Comparison of ENCODE assay signal across 10 cellular contexts in the genomic region with DNA sequence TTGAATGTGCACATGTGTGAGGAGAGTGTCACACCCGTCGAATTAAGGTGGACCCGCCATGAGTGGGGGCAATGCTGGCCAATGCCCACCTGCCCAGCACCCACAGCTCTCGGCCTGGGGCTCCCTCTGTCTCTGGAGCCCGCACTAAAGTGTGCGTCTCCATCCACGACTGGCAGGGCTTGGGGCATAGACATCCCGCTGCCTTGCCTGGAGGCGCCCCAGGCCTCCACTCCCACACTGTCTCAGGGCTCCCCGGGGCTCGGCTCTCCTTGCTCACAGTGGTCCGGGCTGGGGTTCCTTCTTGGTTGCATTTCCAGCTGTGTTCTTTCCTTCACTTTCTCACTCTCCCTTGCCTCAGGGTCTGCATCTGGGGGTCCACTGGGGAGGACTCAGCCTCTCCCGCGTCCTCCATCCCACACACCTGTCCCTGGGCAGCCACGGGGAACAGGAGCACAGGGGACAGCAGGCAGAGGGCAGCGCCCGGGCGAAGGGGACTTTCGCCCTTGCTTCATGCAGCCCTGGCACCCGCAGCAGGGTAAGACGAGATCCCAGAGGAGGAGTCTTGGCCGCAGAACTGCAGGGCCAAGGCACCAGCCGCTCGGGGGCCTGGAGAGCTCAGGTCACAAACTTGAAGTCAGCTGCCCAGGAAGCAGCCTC. TPM values are rescaled to one million over a fixed set of nuclear protein-coding genes. Genes with fewer than 3 reads are reported as not detected.
DNase-seq lines count a peak whose midpoint lies in the region; ATAC-seq and TF ChIP-seq lines count a peak whose summit lies in the region.
"Had no signal": no experiment of that assay in that cellular context is flagged by ENCODE, and none has a peak within 500 bp of the region (broad histone marks: within the 10 kb centered on the region; RNA-seq: fewer than 3 reads in every experiment).

No MANE protein-coding gene starts in this region.

- H3K4me1 ChIP-seq in RWPE2 (ENCODE audit: insufficient read depth, poor library complexity, severe bottlenecking) (peaks cover 26% of the 10 kb centered on the region), aorta (ENCODE audit: control insufficient read depth in 1 of 2, insufficient read depth in 2 of 2, low read length in 2 of 2) (no peaks in the 10 kb centered on the region), testis (peaks cover 13% of the 10 kb centered on the region)
- H3K4me1 ChIP-seq: right atrium auricular region had no signal

- peaks cover 0 to 3% of the 10 kb centered on the region in 2 donors for H3K9me3 Mint-ChIP-seq in activated T-cell treated with anti-CD3 and anti-CD28 coated beads, Interleukin-2, amount 50 U/mL, for 72 hours
- H3K9me3 Mint-ChIP-seq in stimulated activated naive B cell treated with anti-CD40 and anti-IgM and Interleukin-4, amounts not matched to agents 10 μg/mL and 1 μg/mL and 100 μg/mL, for 72 hours, result peaks cover 3 to 7% of the 10 kb centered on the region in 2 donors

- H3K27ac ChIP-seq in RWPE2 (ENCODE audit: poor library complexity, severe bottlenecking), result peak overlapping the region; percentile 69
- H3K27ac ChIP-seq in aorta (ENCODE audit: low read depth in 1 of 2, low read length in 2 of 2), result no peak overlapping the region
- no peak overlapping the region for H3K27ac ChIP-seq in testis
- H3K27ac ChIP-seq: right atrium auricular region had no signal

- H3K4me1 Mint-ChIP-seq in activated T-cell treated with anti-CD3 and anti-CD28 coated beads, Interleukin-2, amount 50 U/mL, for 72 hours (ENCODE audit: low read depth), result peaks cover 43% of the 10 kb centered on the region
- H3K4me1 Mint-ChIP-seq in stimulated activated naive B cell treated with anti-CD40 and anti-IgM and Interleukin-4, amounts not matched to agents 10 μg/mL and 1 μg/mL and 100 μg/mL, for 72 hours, result peaks cover 24 to 32% of the 10 kb centered on the region in 2 donors

- DNase-seq in activated T-cell treated with anti-CD3 and anti-CD28 coated beads, Interleukin-2, amount 50 U/mL, for 72 hours, result no peak
- no peak for DNase-seq in activated T-cell treated with anti-CD3 and anti-CD28 coated beads, Interleukin-2, amount 50 U/mL, for 48 hours
- DNase-seq in RWPE2 (ENCODE audit: low spot score), result no peak
- DNase-seq in stimulated activated naive B cell treated with anti-CD40 and anti-IgM and Interleukin-4, amounts not matched to agents 10 μg/mL and 1 μg/mL and 100 μg/mL, for 72 hours, result no peak
- DNase-seq in aorta, result no peak
- DNase-seq in NCI-H128 (lab: John Stamatoyannopoulos, UW; ENCODE audit: unreplicated experiment), result no peak
- no peak for DNase-seq in testis

- WGBS in aorta, 2 donors, result 82 to 87% methylated on average over 24 of the region's 24 CpGs
- WGBS in testis, 2 donors, result 90 to 95% methylated on average over 18 to 24 of the region's 24 CpGs

- H3K27me3 ChIP-seq in RWPE2 (ENCODE audit: insufficient read depth, poor library complexity, severe bottlenecking) (no peaks in the 10 kb centered on the region), aorta (ENCODE audit: control insufficient read depth in 1 of 2, insufficient read depth in 2 of 2, low read length in 1 of 2) (no peaks in the 10 kb centered on the region), testis (no peaks in the 10 kb centered on the region)
- H3K27me3 ChIP-seq: right atrium auricular region had no signal

- H3K9me3 ChIP-seq in RWPE2 (ENCODE audit: severe bottlenecking) (no peaks in the 10 kb centered on the region), iPS-18c (ENCODE audit: control insufficient read depth, insufficient read depth, low read length) (no peaks in the 10 kb centered on the region), aorta (ENCODE audit: control insufficient read depth, low read length) (no peaks in the 10 kb centered on the region), testis (no peaks in the 10 kb centered on the region)
- H3K9me3 ChIP-seq: HAP-1, right atrium auricular region had no signal

- peak overlapping the region; percentile 9 for H3K4me3 ChIP-seq in RWPE2 (ENCODE audit: severe bottlenecking)
- H3K4me3 ChIP-seq in iPS-18c (ENCODE audit: insufficient read depth, low read depth, low read length), result 0 out of 2 replicates have a peak overlapping the region, but pooled peaks have one; percentile 21
- no peak overlapping the region for H3K4me3 ChIP-seq in aorta (ENCODE audit: low read length in 2 of 2)
- no peak overlapping the region for H3K4me3 ChIP-seq in testis
- H3K4me3 ChIP-seq: HAP-1, right atrium auricular region had no signal

- TF ChIP-seq POLR2A in testis (IDR thresholded peaks at IDR 0.05), result no peak

- no peaks in the 10 kb centered on the region for H3K36me3 ChIP-seq in RWPE2 (ENCODE audit: low read depth)
- H3K36me3 ChIP-seq in aorta (ENCODE audit: control insufficient read depth in 1 of 2, insufficient read depth in 2 of 2, low read length in 1 of 2), result no peaks in the 10 kb centered on the region
- H3K36me3 ChIP-seq in testis (ENCODE audit: low read depth, missing control alignments), result no peaks in the 10 kb centered on the region
- H3K36me3 ChIP-seq: HAP-1, right atrium auricular region had no signal

- peak overlapping the region; percentile 56 to 79 for H3K4me3 Mint-ChIP-seq in activated T-cell treated with anti-CD3 and anti-CD28 coated beads, Interleukin-2, amount 50 U/mL, for 72 hours
- peak overlapping the region in 1 of 2 donors; percentile 74 for H3K4me3 Mint-ChIP-seq in stimulated activated naive B cell treated with anti-CD40 and anti-IgM and Interleukin-4, amounts not matched to agents 10 μg/mL and 1 μg/mL and 100 μg/mL, for 72 hours

- no peak for ATAC-seq in activated T-cell treated with anti-CD3 and anti-CD28 coated beads, Interleukin-2, amount 50 U/mL, for 72 hours (replicated peaks in 1 of 2)
- ATAC-seq in RWPE2 (ENCODE audit: low read depth) (no peak), aorta (ENCODE audit: low FRiP score) (no peak)
- ATAC-seq in stimulated activated naive B cell treated with anti-CD40 and anti-IgM and Interleukin-4, amounts not matched to agents 10 μg/mL and 1 μg/mL and 100 μg/mL, for 72 hours (replicated peaks), result no peak

- TF ChIP-seq CTCF in RWPE2 (IDR thresholded peaks at IDR 0.05; ENCODE audit: poor library complexity, severe bottlenecking) (no peak), testis (IDR thresholded peaks at IDR 0.05) (no peak)

- no peaks in the 10 kb centered on the region for H3K36me3 Mint-ChIP-seq in activated T-cell treated with anti-CD3 and anti-CD28 coated beads, Interleukin-2, amount 50 U/mL, for 72 hours (ENCODE audit: insufficient read depth in 2 of 2)
- peaks cover 0 to 4% of the 10 kb centered on the region in 2 donors for H3K36me3 Mint-ChIP-seq in stimulated activated naive B cell treated with anti-CD40 and anti-IgM and Interleukin-4, amounts not matched to agents 10 μg/mL and 1 μg/mL and 100 μg/mL, for 72 hours

- intact Hi-C loops in aorta (cut with DNase I), result no loop called here
- intact Hi-C loops in testis (cut with DNase I; ENCODE audit: low total_unique reads), result no loop called here

- peak overlapping the region; percentile 77 for H3K27ac Mint-ChIP-seq in activated T-cell treated with anti-CD3 and anti-CD28 coated beads, Interleukin-2, amount 50 U/mL, for 72 hours
- H3K27ac Mint-ChIP-seq in stimulated activated naive B cell treated with anti-CD40 and anti-IgM and Interleukin-4, amounts not matched to agents 10 μg/mL and 1 μg/mL and 100 μg/mL, for 72 hours, result peak overlapping the region; percentile 92

- no peaks in the 10 kb centered on the region for H3K27me3 Mint-ChIP-seq in activated T-cell treated with anti-CD3 and anti-CD28 coated beads, Interleukin-2, amount 50 U/mL, for 72 hours (ENCODE audit: low read depth)
- H3K27me3 Mint-ChIP-seq in stimulated activated naive B cell treated with anti-CD40 and anti-IgM and Interleukin-4, amounts not matched to agents 10 μg/mL and 1 μg/mL and 100 μg/mL, for 72 hours, result peaks cover 0 to 6% of the 10 kb centered on the region in 2 donors

RNA-seq across cellular contexts. Expression of gene MRGBP, which starts 20.1 kb away (rescaled TPM):
- 10 to 100 TPM; 14.1 to 14.7 TPM for total RNA-seq in activated T-cell treated with anti-CD3 and anti-CD28 coated beads, Interleukin-2, amount 50 U/mL, for 72 hours
- 1 to 10 TPM; 7.5 to 7.6 TPM for total RNA-seq in aorta
- polyA plus RNA-seq in aorta, result 1 to 10 TPM; 4.0 to 7.8 TPM
- total RNA-seq in testis, result 10 to 100 TPM; 52.5 to 56.7 TPM
- 98.3 TPM for polyA plus RNA-seq in testis (ENCODE audit: insufficient read depth, low read depth, low replicate concordance)

RNA-seq across cellular contexts. Expression of gene OGFR, which starts 28.5 kb away (rescaled TPM):
- total RNA-seq in activated T-cell treated with anti-CD3 and anti-CD28 coated beads, Interleukin-2, amount 50 U/mL, for 72 hours, result 10 to 100 TPM; 42.9 to 44.9 TPM
- total RNA-seq in aorta (10 to 100 TPM; 31.7 to 42.6 TPM), testis (10 to 100 TPM; 46.6 to 57.0 TPM)
- polyA plus RNA-seq in aorta (10 to 100 TPM; 18.5 to 58.8 TPM), testis (ENCODE audit: insufficient read depth, low read depth, low replicate concordance) (23.7 TPM)

RNA-seq across cellular contexts. Expression of gene COL9A3, which starts 40.7 kb away (rescaled TPM):
- total RNA-seq in activated T-cell treated with anti-CD3 and anti-CD28 coated beads, Interleukin-2, amount 50 U/mL, for 72 hours, result under 1 TPM; 0.31 to 0.46 TPM
- total RNA-seq in aorta (1 to 10 TPM; 1.5 to 6.5 TPM), testis (10 to 100 TPM; 19.1 to 50.6 TPM)
- polyA plus RNA-seq in aorta (under 1 TPM; 0.13 to 0.77 TPM), testis (ENCODE audit: insufficient read depth, low read depth, low replicate concordance) (21.3 TPM)

Comparison
In these comparisons a context has a peak if more than half of its experiments do, and no peak if none do; other contexts are left out.
1. H3K4me3 ChIP-seq: peak in RWPE2 (single experiment) and iPS-18c (single experiment); none in aorta (0 of 2) and testis (0 of 2).